31 cellular contexts compared by ENCODE assay signal in genomic region chr1:185087101-185087500, GRCh38.
"Had no signal": no experiment of that assay in that cellular context is flagged by ENCODE, and none has a peak within 500 bp of the region (broad histone marks: within the 10 kb centered on the region; RNA-seq: fewer than 3 reads in every experiment).

No MANE protein-coding gene starts in this region.

- H3K9ac ChIP-seq: neural progenitor cell, parathyroid adenoma had no signal

- H3K27ac ChIP-seq: neural progenitor cell, ovary, parathyroid adenoma, psoas muscle, skin epidermis, spleen, suprapubic skin, testis, tibial artery, transverse colon, upper lobe of right lung, uterus had no signal

- H3K9me3 Mint-ChIP-seq: natural killer cell; stimulated activated naive CD8-positive, alpha-beta T cell treated with anti-CD3 and anti-CD28 coated beads, Interleukin-15, amount 100 ng/mL, for 72 hours; type B pancreatic cell had no signal

- H3K4me3 ChIP-seq: neural progenitor cell, ovary, psoas muscle, skin epidermis, smooth muscle cell, spleen, suprapubic skin, testis, tibial artery, transverse colon, upper lobe of right lung, uterus had no signal

- H3K9me3 ChIP-seq: ovary, psoas muscle, spleen, suprapubic skin, testis, tibial artery, transverse colon, upper lobe of right lung, uterus had no signal

- H3K36me3 ChIP-seq: ovary, uterus had no signal

- ATAC-seq: naive thymus-derived CD4-positive, alpha-beta T cell; natural killer cell; psoas muscle; right cardiac atrium; sciatic nerve; stimulated activated naive CD8-positive, alpha-beta T cell treated with anti-CD3 and anti-CD28 coated beads, Interleukin-15, amount 100 ng/mL, for 72 hours; stimulated activated naive CD8-positive, alpha-beta T cell treated with anti-CD3 and anti-CD28 coated beads, Interleukin-15, Interleukin-2, amounts not matched to agents 100 U/mL and 50 U/mL, for 24 hours; upper lobe of right lung had no signal

- H2AFZ ChIP-seq: neural progenitor cell, parathyroid adenoma had no signal

- H3K27me3 Mint-ChIP-seq: naive thymus-derived CD4-positive, alpha-beta T cell; progenitor cell of endocrine pancreas; stimulated activated naive CD8-positive, alpha-beta T cell treated with anti-CD3 and anti-CD28 coated beads, Interleukin-15, amount 100 ng/mL, for 72 hours; type B pancreatic cell had no signal

- H3K27ac Mint-ChIP-seq: natural killer cell, nephron, neural progenitor cell, progenitor cell of endocrine pancreas, type B pancreatic cell had no signal

- H3K4me1 ChIP-seq: neural progenitor cell, parathyroid adenoma, psoas muscle, spleen, suprapubic skin, testis, tibial artery, transverse colon, upper lobe of right lung, uterus had no signal

- H3K4me3 Mint-ChIP-seq: naive thymus-derived CD4-positive, alpha-beta T cell; natural killer cell; nephron; neural progenitor cell; stimulated activated naive CD8-positive, alpha-beta T cell treated with anti-CD3 and anti-CD28 coated beads, Interleukin-15, amount 100 ng/mL, for 72 hours; type B pancreatic cell had no signal

- DNase-seq: naive thymus-derived CD4-positive, alpha-beta T cell; natural killer cell; occipital lobe; ovary; posterior cingulate gyrus; psoas muscle; right cardiac atrium; spleen; stimulated activated CD4-positive, alpha-beta T cell treated with anti-CD3 and anti-CD28 coated beads, Interleukin-12 subunit alpha, Interleukin-12 subunit beta, amount 100 ng/mL, for 4 hours; stimulated activated CD4-positive, alpha-beta T cell treated with anti-CD3 and anti-CD28 coated beads, Interleukin-1b, Interleukin-23, amount 100 ng/mL, for 48 hours; stimulated activated CD4-positive, alpha-beta T cell treated with anti-CD3 and anti-CD28 coated beads, Interleukin-4, amount 100 ng/mL, for 1 hour; stimulated activated CD4-positive, alpha-beta T cell treated with anti-CD3 and anti-CD28 coated beads, Interleukin-4, amount 100 ng/mL, for 4 hours; stimulated activated CD8-positive, alpha-beta memory T cell treated with anti-CD3 and anti-CD28 coated beads, Interleukin-4, amount 100 ng/mL, for 48 hours; stimulated activated naive CD4-positive, alpha-beta T cell; stimulated activated naive CD8-positive, alpha-beta T cell treated with anti-CD3 and anti-CD28 coated beads, Interleukin-15, amount 100 ng/mL, for 72 hours; stimulated activated naive CD8-positive, alpha-beta T cell treated with anti-CD3 and anti-CD28 coated beads, Interleukin-15, Interleukin-2, amounts not matched to agents 100 U/mL and 50 U/mL, for 24 hours; substantia nigra; testis; tibial artery; transverse colon; upper lobe of right lung; uterus had no signal

- H3K27me3 ChIP-seq: neural progenitor cell, ovary, spleen, suprapubic skin, testis, tibial artery, transverse colon, upper lobe of right lung, uterus had no signal

- H3K4me2 ChIP-seq: neural progenitor cell, smooth muscle cell had no signal

- H3K4me1 Mint-ChIP-seq: nephron, neural progenitor cell had no signal
